In genomic region chr1:202809597-202810159, GRCh38 we compare ENCODE assay signal across 8 cellular contexts. TPM values are rescaled to one million over a fixed set of nuclear protein-coding genes. Genes with fewer than 3 reads are reported as not detected.
A peak's percentile ranks its signal among the peaks of the same experiment; 100 is the strongest.
DNase-seq lines count a peak whose midpoint lies in the region; ATAC-seq and TF ChIP-seq lines count a peak whose summit lies in the region.

No MANE protein-coding gene starts in this region.

- H3K36me3 Mint-ChIP-seq in activated CD4-positive, alpha-beta T cell treated with anti-CD3 and anti-CD28 coated beads for 36 hours (ENCODE audit: low read depth): peaks cover 3% of the 10 kb centered on the region
- H3K36me3 Mint-ChIP-seq in activated CD8-positive, alpha-beta T cell treated with anti-CD3 and anti-CD28 coated beads, Interleukin-2, amount 10 ng/mL, durations not matched to agents 7 days and 5 days (ENCODE audit: low read depth): peaks cover 5% of the 10 kb centered on the region
- H3K36me3 Mint-ChIP-seq in immature natural killer cell: no peaks in the 10 kb centered on the region

- no peak for DNase-seq in activated CD4-positive, alpha-beta T cell treated with anti-CD3 and anti-CD28 coated beads for 36 hours
- no peak for DNase-seq in activated CD4-positive, alpha-beta T cell treated with anti-CD3 and anti-CD28 coated beads, Interleukin-2, amount 50 U/mL, for 48 hours
- DNase-seq in activated CD8-positive, alpha-beta T cell treated with anti-CD3 and anti-CD28 coated beads, Interleukin-2, amount 10 ng/mL, durations not matched to agents 7 days and 5 days: no peak
- DNase-seq in immature natural killer cell (no peak), stomach (no peak), foreskin fibroblast (no peak), NCI-H774 (lab: John Stamatoyannopoulos, UW) (no peak)

- CTCF ChIA-PET in activated CD4-positive, alpha-beta T cell treated with anti-CD3 and anti-CD28 coated beads for 36 hours (lab: Charles Lee): interaction anchor here (0.7 kb wide), 1 partner anchor 11 kb away, joined by 3 read pairs; no protein-coding TSS in a partner anchor
- CTCF ChIA-PET in activated CD8-positive, alpha-beta T cell treated with anti-CD3 and anti-CD28 coated beads, Interleukin-2, amount 10 ng/mL, durations not matched to agents 7 days and 5 days (lab: Charles Lee): no interaction called here

- H3K4me3 ChIP-seq in stomach (peak overlapping the region; percentile 66 to 86 (median 80)), foreskin fibroblast (ENCODE audit: low read depth in 1 of 2, low read length in 2 of 2) (no peak overlapping the region)

- no peak for TF ChIP-seq POLR2A in stomach (IDR thresholded peaks at IDR 0.05)

- H3K36me3 ChIP-seq in stomach: no peaks in the 10 kb centered on the region

- intact Hi-C loops in activated CD4-positive, alpha-beta T cell treated with anti-CD3 and anti-CD28 coated beads for 36 hours (cut with DNase I, micrococcal nuclease): loop anchor here (1.0 to 10.0 kb wide), 12 partner anchors 62 to 1705 kb away; partner anchors contain the start of genes ADIPOR1 (in 1 of the 2), BTG2 (in 1 of the 2), CYB5R1 (in 1 of the 2) and KLHL12 (in 1 of the 2)
- intact Hi-C loops in stomach (cut with DNase I; ENCODE audit: low total_unique reads): no loop called here

- H3K9me3 ChIP-seq in stomach: no peaks in the 10 kb centered on the region

- no peak overlapping the region for H3K27ac Mint-ChIP-seq in activated CD4-positive, alpha-beta T cell treated with anti-CD3 and anti-CD28 coated beads for 36 hours
- H3K27ac Mint-ChIP-seq in activated CD8-positive, alpha-beta T cell treated with anti-CD3 and anti-CD28 coated beads, Interleukin-2, amount 10 ng/mL, durations not matched to agents 7 days and 5 days: no peak overlapping the region
- H3K27ac Mint-ChIP-seq in immature natural killer cell: peak overlapping the region in 5 of 6 donors; percentile 77 to 92 (median 89)

- peak overlapping the region; percentile 26 for H3K4me3 Mint-ChIP-seq in activated CD4-positive, alpha-beta T cell treated with anti-CD3 and anti-CD28 coated beads for 36 hours
- peak overlapping the region; percentile 74 for H3K4me3 Mint-ChIP-seq in activated CD8-positive, alpha-beta T cell treated with anti-CD3 and anti-CD28 coated beads, Interleukin-2, amount 10 ng/mL, durations not matched to agents 7 days and 5 days
- peak overlapping the region; percentile 91 to 98 (median 97) for H3K4me3 Mint-ChIP-seq in immature natural killer cell

- H3K4me1 Mint-ChIP-seq in activated CD4-positive, alpha-beta T cell treated with anti-CD3 and anti-CD28 coated beads for 36 hours: peaks cover 42% of the 10 kb centered on the region
- H3K4me1 Mint-ChIP-seq in activated CD8-positive, alpha-beta T cell treated with anti-CD3 and anti-CD28 coated beads, Interleukin-2, amount 10 ng/mL, durations not matched to agents 7 days and 5 days (ENCODE audit: low read depth): peaks cover 50% of the 10 kb centered on the region
- peaks cover 44 to 59% of the 10 kb centered on the region in 2 donors for H3K4me1 Mint-ChIP-seq in immature natural killer cell

- TF ChIP-seq CTCF in stomach (IDR thresholded peaks at IDR 0.05) (no peak), foreskin fibroblast (IDR thresholded peaks at IDR 0.05; ENCODE audit: low read depth, low read length) (no peak)

- no peak for TF ChIP-seq EP300 in stomach (IDR thresholded peaks at IDR 0.05)

- H3K27me3 Mint-ChIP-seq in activated CD4-positive, alpha-beta T cell treated with anti-CD3 and anti-CD28 coated beads for 36 hours: peaks cover 8% of the 10 kb centered on the region
- H3K27me3 Mint-ChIP-seq in activated CD8-positive, alpha-beta T cell treated with anti-CD3 and anti-CD28 coated beads, Interleukin-2, amount 10 ng/mL, durations not matched to agents 7 days and 5 days (ENCODE audit: low read depth): peaks cover 19% of the 10 kb centered on the region
- H3K27me3 Mint-ChIP-seq in immature natural killer cell (ENCODE audit: low read depth in 3 of 3): peaks cover 2 to 19% (median 13%) of the 10 kb centered on the region in 3 donors

- no peaks in the 10 kb centered on the region for H3K27me3 ChIP-seq in stomach

- POLR2A ChIA-PET in activated CD4-positive, alpha-beta T cell treated with anti-CD3 and anti-CD28 coated beads for 36 hours (lab: Charles Lee): no interaction called here
- POLR2A ChIA-PET in activated CD8-positive, alpha-beta T cell treated with anti-CD3 and anti-CD28 coated beads, Interleukin-2, amount 10 ng/mL, durations not matched to agents 7 days and 5 days (lab: Charles Lee): interaction anchor here (0.8 kb wide), 1 partner anchor 468 kb away, joined by 4 read pairs; the partner anchor contains the start of gene UBE2T

- H3K9me3 Mint-ChIP-seq in activated CD4-positive, alpha-beta T cell treated with anti-CD3 and anti-CD28 coated beads for 36 hours (ENCODE audit: low read depth): no peaks in the 10 kb centered on the region
- H3K9me3 Mint-ChIP-seq in activated CD8-positive, alpha-beta T cell treated with anti-CD3 and anti-CD28 coated beads, Interleukin-2, amount 10 ng/mL, durations not matched to agents 7 days and 5 days (ENCODE audit: insufficient read depth): no peaks in the 10 kb centered on the region
- H3K9me3 Mint-ChIP-seq in immature natural killer cell: no peaks in the 10 kb centered on the region

- H3K27ac ChIP-seq in stomach: peak overlapping the region in 4 of 5 donors; percentile 71 to 89 (median 88)

- peaks cover 21 to 59% (median 50%) of the 10 kb centered on the region in 4 donors for H3K4me1 ChIP-seq in stomach

- ATAC-seq in activated CD4-positive, alpha-beta T cell treated with anti-CD3 and anti-CD28 coated beads for 36 hours: no peak
- no peak for ATAC-seq in activated CD8-positive, alpha-beta T cell treated with anti-CD3 and anti-CD28 coated beads, Interleukin-2, amount 10 ng/mL, durations not matched to agents 7 days and 5 days
- no peak for ATAC-seq in HG02610 (IDR thresholded peaks at IDR 0.05; ENCODE audit: unreplicated experiment)

- WGBS in stomach, 5 donors: 54 to 70% (median 62%) methylated on average over 14 to 15 of the region's 15 CpGs

RNA-seq across cellular contexts. Expression of gene PCAT6, which starts 1.1 kb away (rescaled TPM):
- 1 to 10 TPM in 1 of 2 experiments, under 1 TPM in 1; 0.59 to 2.2 TPM for total RNA-seq in activated CD4-positive, alpha-beta T cell treated with anti-CD3 and anti-CD28 coated beads for 36 hours
- total RNA-seq in activated CD8-positive, alpha-beta T cell treated with anti-CD3 and anti-CD28 coated beads, Interleukin-2, amount 10 ng/mL, durations not matched to agents 7 days and 5 days: under 1 TPM in 1 of 2 experiments, not detected in 1; 0.83 TPM
- polyA plus RNA-seq in immature natural killer cell (under 1 TPM in 1 of 3 donors, not detected in 2; 0.73 TPM), stomach (1 to 10 TPM; 1.2 to 3.9 (median 2.7) TPM)
- not detected for total RNA-seq in stomach

RNA-seq across cellular contexts. Expression of gene KDM5B, which starts 1.5 kb away (rescaled TPM):
- total RNA-seq in activated CD4-positive, alpha-beta T cell treated with anti-CD3 and anti-CD28 coated beads for 36 hours: 10 to 100 TPM; 34.6 to 45.9 TPM
- total RNA-seq in activated CD8-positive, alpha-beta T cell treated with anti-CD3 and anti-CD28 coated beads, Interleukin-2, amount 10 ng/mL, durations not matched to agents 7 days and 5 days: 10 to 100 TPM; 47.6 to 52.2 TPM
- polyA plus RNA-seq in immature natural killer cell (10 to 100 TPM in 1 of 3 donors, 1 to 10 TPM in 2; 4.4 to 26.2 (median 8.7) TPM), stomach (10 to 100 TPM in 1 of 3 donors, 1 to 10 TPM in 2; 6.5 to 13.4 (median 7.2) TPM)
- 100 to 1,000 TPM in 2 of 5 donors, 10 to 100 TPM in 3; 46.0 to 229 (median 84.5) TPM for total RNA-seq in stomach

Comparison
In these comparisons a context has a peak if more than half of its experiments do, and no peak if none do; other contexts are left out.
1. H3K27ac Mint-ChIP-seq: peak in immature natural killer cell (5 of 6); none in activated CD4-positive, alpha-beta T cell treated with anti-CD3 and anti-CD28 coated beads for 36 hours (single experiment) and activated CD8-positive, alpha-beta T cell treated with anti-CD3 and anti-CD28 coated beads, Interleukin-2, amount 10 ng/mL, durations not matched to agents 7 days and 5 days (single experiment).
2. H3K4me3 Mint-ChIP-seq: peak in every context shown above with its lines; median percentile 97 in immature natural killer cell; 74 in activated CD8-positive, alpha-beta T cell treated with anti-CD3 and anti-CD28 coated beads, Interleukin-2, amount 10 ng/mL, durations not matched to agents 7 days and 5 days; 26 in activated CD4-positive, alpha-beta T cell treated with anti-CD3 and anti-CD28 coated beads for 36 hours.
3. H3K4me3 ChIP-seq: peak in stomach (4 of 4); none in foreskin fibroblast (0 of 2).